In the genomic region with DNA sequence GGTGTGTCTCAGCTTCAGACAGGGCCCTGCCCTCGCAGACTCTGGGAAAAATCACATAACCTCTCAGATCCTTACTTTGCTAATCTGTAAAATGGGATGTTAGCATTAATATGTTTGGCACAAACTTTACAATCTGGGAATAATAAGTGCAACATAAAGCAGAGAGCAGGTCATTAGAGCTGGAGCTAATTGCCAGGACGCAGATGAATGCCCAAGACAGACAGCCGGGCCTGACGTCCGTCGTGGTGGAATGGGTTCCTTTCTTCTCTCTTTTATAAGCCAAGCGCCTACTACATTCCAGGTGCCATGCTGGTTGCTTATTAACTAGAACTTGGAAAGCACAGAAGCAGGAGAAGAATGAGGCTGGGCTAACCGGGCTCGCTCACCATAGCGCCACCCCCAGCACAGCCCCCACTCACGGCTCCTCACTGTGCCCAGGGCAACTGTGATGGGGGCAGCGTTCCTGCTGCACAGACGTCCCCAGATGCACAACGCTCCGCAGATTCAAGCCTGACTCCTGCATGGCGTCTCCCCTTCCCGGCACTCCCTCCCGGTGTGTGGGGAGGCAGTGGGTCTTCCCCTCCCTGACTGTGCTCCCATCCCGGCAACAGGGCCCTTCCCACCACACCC, we compare ENCODE assay signal across 22 cellular contexts. TPM values are rescaled to one million over a fixed set of nuclear protein-coding genes. Genes with fewer than 3 reads are reported as not detected.
A peak's percentile ranks its signal among the peaks of the same experiment; 100 is the strongest.
DNase-seq lines count a peak whose midpoint lies in the region; FAIRE-seq and TF ChIP-seq lines count a peak whose summit lies in the region.
"Had no signal": no experiment of that assay in that cellular context is flagged by ENCODE, and none has a peak within 500 bp of the region (broad histone marks: within the 10 kb centered on the region; RNA-seq: fewer than 3 reads in every experiment).

No MANE protein-coding gene starts in this region.

- H3K4me2 ChIP-seq in BLaER1 (peak overlapping the region; percentile 82), neural progenitor cell (peak overlapping the region; percentile 76)

- no peak for TF ChIP-seq CTCF in neural progenitor cell (IDR thresholded peaks at IDR 0.05)

- peak; percentile 77 for FAIRE-seq in RCC 7860 (lab: Jason Lieb, UNC)
- FAIRE-seq: astrocyte, GM12878 had no signal

- H3K27ac Mint-ChIP-seq in neural progenitor cell, result peak overlapping the region; percentile 90
- H3K27ac Mint-ChIP-seq: activated CD4-positive, alpha-beta T cell treated with anti-CD3 and anti-CD28 coated beads for 36 hours; activated naive CD4-positive, alpha-beta T cell treated with anti-CD3 and anti-CD28 coated beads for 36 hours; T-helper 2 cell treated with Interferon-gamma antibody and Interleukin-4, amounts not matched to agents 5 μg/mL and 100 μg/mL, for 36 hours had no signal

- H3K9ac ChIP-seq in BLaER1 (no peak overlapping the region), neural progenitor cell (no peak overlapping the region)

- peaks cover 21% of the 10 kb centered on the region for H3K27me3 ChIP-seq in BLaER1
- H3K27me3 ChIP-seq in neural progenitor cell, result peaks cover 22% of the 10 kb centered on the region
- H3K27me3 ChIP-seq: uterus had no signal

- H3K4me3 Mint-ChIP-seq in neural progenitor cell, result peak overlapping the region; percentile 38
- H3K4me3 Mint-ChIP-seq: activated CD4-positive, alpha-beta T cell treated with anti-CD3 and anti-CD28 coated beads for 36 hours; activated naive CD4-positive, alpha-beta T cell treated with anti-CD3 and anti-CD28 coated beads for 36 hours; T-helper 2 cell treated with Interferon-gamma antibody and Interleukin-4, amounts not matched to agents 5 μg/mL and 100 μg/mL, for 36 hours had no signal

- H3K9me3 Mint-ChIP-seq in neural progenitor cell, result peaks cover 19% of the 10 kb centered on the region

- H3K4me3 ChIP-seq in BLaER1, result no peak overlapping the region
- H3K4me3 ChIP-seq in neural progenitor cell, result no peak overlapping the region
- H3K4me3 ChIP-seq: GM12878, psoas muscle, uterus had no signal

- H3K27ac ChIP-seq in BLaER1 (no peak overlapping the region), neural progenitor cell (no peak overlapping the region)
- H3K27ac ChIP-seq: epithelial cell of prostate, HL-60, psoas muscle, uterus had no signal

- DNase-seq in RCC 7860 (ENCODE audit: low spot score), result peak; percentile 77
- peak; percentile 93 for DNase-seq in kidney tubule cell (ENCODE audit: low spot score)
- DNase-seq in neural progenitor cell (ENCODE audit: low spot score), result no peak
- DNase-seq in Kasumi-1 (lab: John Stamatoyannopoulos, UW), result no peak
- DNase-seq in NCI-H187 (lab: John Stamatoyannopoulos, UW), result no peak
- no peak for DNase-seq in NCI-H345 treated with DMSO at 0.1 percent for 48 hours (lab: John Stamatoyannopoulos, UW; ENCODE audit: unreplicated experiment)
- no peak for DNase-seq in hypothalamus (lab: John Stamatoyannopoulos, UW)
- DNase-seq: activated CD4-positive, alpha-beta T cell treated with anti-CD3 and anti-CD28 coated beads for 36 hours; activated CD8-positive, alpha-beta memory T cell treated with anti-CD3 and anti-CD28 coated beads, Interleukin-2, amount 50 U/mL, for 48 hours; activated naive CD4-positive, alpha-beta T cell treated with anti-CD3 and anti-CD28 coated beads for 36 hours; cortex of kidney; NCI-H1436 treated with DMSO at 0.1 percent for 48 hours; NCI-H226; psoas muscle; stimulated activated naive CD4-positive, alpha-beta T cell treated with Interleukin-2 at 50 U/mL for 16 hours; uterus had no signal

- H3K27me3 Mint-ChIP-seq in neural progenitor cell (ENCODE audit: insufficient read depth, low read depth), result peaks cover 11% of the 10 kb centered on the region

- H3K4me1 ChIP-seq in BLaER1, result peaks cover 31% of the 10 kb centered on the region
- peaks cover 28% of the 10 kb centered on the region for H3K4me1 ChIP-seq in neural progenitor cell
- H3K4me1 ChIP-seq: psoas muscle, uterus had no signal

- peaks cover 22% of the 10 kb centered on the region for H3K9me3 ChIP-seq in BLaER1
- H3K9me3 ChIP-seq in neural progenitor cell (ENCODE audit: low read depth), result peaks cover 5% of the 10 kb centered on the region
- H3K9me3 ChIP-seq: psoas muscle, uterus had no signal

- H4K20me1 ChIP-seq in BLaER1, result peaks cover 36% of the 10 kb centered on the region
- H4K20me1 ChIP-seq in neural progenitor cell (ENCODE audit: low read depth), result peaks cover 35% of the 10 kb centered on the region

- H3K79me2 ChIP-seq in neural progenitor cell (ENCODE audit: low read depth), result no peaks in the 10 kb centered on the region

- peaks cover 29% of the 10 kb centered on the region for H3F3A ChIP-seq in neural progenitor cell (ENCODE audit: low read depth)

- H2AFZ ChIP-seq in neural progenitor cell (replicated peaks), result no peak overlapping the region

- H3K36me3 Mint-ChIP-seq in neural progenitor cell, result peaks cover 39% of the 10 kb centered on the region

- H3K36me3 ChIP-seq in BLaER1 (peaks cover 11% of the 10 kb centered on the region), neural progenitor cell (peaks cover 6% of the 10 kb centered on the region)
- H3K36me3 ChIP-seq: uterus had no signal

- H3K4me1 Mint-ChIP-seq in neural progenitor cell, result peaks cover 44% of the 10 kb centered on the region

RNA-seq across cellular contexts. Expression of gene TRMU, which starts 43.9 kb away (rescaled TPM):
- 66.9 and 70.1 TPM in 2 replicates for total RNA-seq in neural progenitor cell (ENCODE audit: low replicate concordance)

Comparison
In these comparisons a context has a peak if more than half of its experiments do, and no peak if none do; other contexts are left out.
1. DNase-seq: peak in RCC 7860 (single experiment) and kidney tubule cell (single experiment); none in neural progenitor cell (single experiment), Kasumi-1 (0 of 2), NCI-H187 (0 of 2), NCI-H345 treated with DMSO at 0.1 percent for 48 hours (single experiment) and hypothalamus (0 of 51).